1 cellular context compared by ENCODE assay signal in genomic region chr10:7956508-7956907, GRCh38.
TF ChIP-seq lines count a peak whose summit lies in the region.

No MANE protein-coding gene starts in this region.

TF ChIP-seq in GM12878, 131 proteins besides CTCF, POLR2A, EP300 and RAD21 (continued from another document):
- TF ChIP-seq SKIL (IDR thresholded peaks at IDR 0.05; ENCODE audit: low read depth, poor library complexity, severe bottlenecking): peak; percentile 88
- TF ChIP-seq NBN (IDR thresholded peaks at IDR 0.05): no peak
- TF ChIP-seq MYB (IDR thresholded peaks at IDR 0.05; ENCODE audit: borderline replicate concordance, low read depth, low read length): no peak
- peak; percentile 70; the same call in 1 of the 2 replicates for TF ChIP-seq MEF2A (IDR thresholded peaks at IDR 0.05; ENCODE audit: insufficient read depth, low read depth, low read length)
- TF ChIP-seq HDGF (IDR thresholded peaks at IDR 0.05): no peak
- no peak for TF ChIP-seq CHD2 (IDR thresholded peaks at IDR 0.05; ENCODE audit: borderline replicate concordance, low read depth, low read length)
- TF ChIP-seq HDAC2 (IDR thresholded peaks at IDR 0.05): no peak
- TF ChIP-seq, protein P1, sequence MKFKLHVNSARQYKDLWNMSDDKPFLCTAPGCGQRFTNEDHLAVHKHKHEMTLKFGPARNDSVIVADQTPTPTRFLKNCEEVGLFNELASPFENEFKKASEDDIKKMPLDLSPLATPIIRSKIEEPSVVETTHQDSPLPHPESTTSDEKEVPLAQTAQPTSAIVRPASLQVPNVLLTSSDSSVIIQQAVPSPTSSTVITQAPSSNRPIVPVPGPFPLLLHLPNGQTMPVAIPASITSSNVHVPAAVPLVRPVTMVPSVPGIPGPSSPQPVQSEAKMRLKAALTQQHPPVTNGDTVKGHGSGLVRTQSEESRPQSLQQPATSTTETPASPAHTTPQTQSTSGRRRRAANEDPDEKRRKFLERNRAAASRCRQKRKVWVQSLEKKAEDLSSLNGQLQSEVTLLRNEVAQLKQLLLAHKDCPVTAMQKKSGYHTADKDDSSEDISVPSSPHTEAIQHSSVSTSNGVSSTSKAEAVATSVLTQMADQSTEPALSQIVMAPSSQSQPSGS (IDR thresholded peaks at IDR 0.05; ENCODE audit: low read length): peak; percentile 42; the same call in 1 of the 2 replicates
- TF ChIP-seq, protein P2, sequence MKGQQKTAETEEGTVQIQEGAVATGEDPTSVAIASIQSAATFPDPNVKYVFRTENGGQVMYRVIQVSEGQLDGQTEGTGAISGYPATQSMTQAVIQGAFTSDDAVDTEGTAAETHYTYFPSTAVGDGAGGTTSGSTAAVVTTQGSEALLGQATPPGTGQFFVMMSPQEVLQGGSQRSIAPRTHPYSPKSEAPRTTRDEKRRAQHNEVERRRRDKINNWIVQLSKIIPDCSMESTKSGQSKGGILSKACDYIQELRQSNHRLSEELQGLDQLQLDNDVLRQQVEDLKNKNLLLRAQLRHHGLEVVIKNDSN (IDR thresholded peaks at IDR 0.05; ENCODE audit: borderline replicate concordance, extremely low read length, insufficient read depth, low read depth, low read length): no peak
- TF ChIP-seq CBX5 (IDR thresholded peaks at IDR 0.05; ENCODE audit: low read depth): no peak
- TF ChIP-seq NFIC (IDR thresholded peaks at IDR 0.05; ENCODE audit: low read depth, low read length): peak; percentile 25; the same call in 1 of the 2 replicates
- TF ChIP-seq SRF (IDR thresholded peaks at IDR 0.05; ENCODE audit: low read depth in 2 of 2, low read length in 2 of 2): 0 out of 4 replicates have a peak, but pooled peaks of 1 of the 2 experiments have one; percentile 15
- TF ChIP-seq, protein P3, sequence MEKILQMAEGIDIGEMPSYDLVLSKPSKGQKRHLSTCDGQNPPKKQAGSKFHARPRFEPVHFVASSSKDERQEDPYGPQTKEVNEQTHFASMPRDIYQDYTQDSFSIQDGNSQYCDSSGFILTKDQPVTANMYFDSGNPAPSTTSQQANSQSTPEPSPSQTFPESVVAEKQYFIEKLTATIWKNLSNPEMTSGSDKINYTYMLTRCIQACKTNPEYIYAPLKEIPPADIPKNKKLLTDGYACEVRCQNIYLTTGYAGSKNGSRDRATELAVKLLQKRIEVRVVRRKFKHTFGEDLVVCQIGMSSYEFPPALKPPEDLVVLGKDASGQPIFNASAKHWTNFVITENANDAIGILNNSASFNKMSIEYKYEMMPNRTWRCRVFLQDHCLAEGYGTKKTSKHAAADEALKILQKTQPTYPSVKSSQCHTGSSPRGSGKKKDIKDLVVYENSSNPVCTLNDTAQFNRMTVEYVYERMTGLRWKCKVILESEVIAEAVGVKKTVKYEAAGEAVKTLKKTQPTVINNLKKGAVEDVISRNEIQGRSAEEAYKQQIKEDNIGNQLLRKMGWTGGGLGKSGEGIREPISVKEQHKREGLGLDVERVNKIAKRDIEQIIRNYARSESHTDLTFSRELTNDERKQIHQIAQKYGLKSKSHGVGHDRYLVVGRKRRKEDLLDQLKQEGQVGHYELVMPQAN (conservative IDR thresholded peaks at IDR 0.05): no peak
- TF ChIP-seq, protein P4, sequence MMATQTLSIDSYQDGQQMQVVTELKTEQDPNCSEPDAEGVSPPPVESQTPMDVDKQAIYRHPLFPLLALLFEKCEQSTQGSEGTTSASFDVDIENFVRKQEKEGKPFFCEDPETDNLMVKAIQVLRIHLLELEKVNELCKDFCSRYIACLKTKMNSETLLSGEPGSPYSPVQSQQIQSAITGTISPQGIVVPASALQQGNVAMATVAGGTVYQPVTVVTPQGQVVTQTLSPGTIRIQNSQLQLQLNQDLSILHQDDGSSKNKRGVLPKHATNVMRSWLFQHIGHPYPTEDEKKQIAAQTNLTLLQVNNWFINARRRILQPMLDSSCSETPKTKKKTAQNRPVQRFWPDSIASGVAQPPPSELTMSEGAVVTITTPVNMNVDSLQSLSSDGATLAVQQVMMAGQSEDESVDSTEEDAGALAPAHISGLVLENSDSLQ (IDR thresholded peaks at IDR 0.05): no peak
- TF ChIP-seq RAD51 (IDR thresholded peaks at IDR 0.05): no peak
- no peak for TF ChIP-seq ASH2L (IDR thresholded peaks at IDR 0.05; ENCODE audit: borderline replicate concordance, low read depth)
- TF ChIP-seq RBBP5 (conservative IDR thresholded peaks at IDR 0.05): no peak
- no peak for TF ChIP-seq CBFB (IDR thresholded peaks at IDR 0.05; ENCODE audit: low read depth)
- peak; percentile 40 for TF ChIP-seq JUNB (IDR thresholded peaks at IDR 0.05)
- TF ChIP-seq, protein P5, sequence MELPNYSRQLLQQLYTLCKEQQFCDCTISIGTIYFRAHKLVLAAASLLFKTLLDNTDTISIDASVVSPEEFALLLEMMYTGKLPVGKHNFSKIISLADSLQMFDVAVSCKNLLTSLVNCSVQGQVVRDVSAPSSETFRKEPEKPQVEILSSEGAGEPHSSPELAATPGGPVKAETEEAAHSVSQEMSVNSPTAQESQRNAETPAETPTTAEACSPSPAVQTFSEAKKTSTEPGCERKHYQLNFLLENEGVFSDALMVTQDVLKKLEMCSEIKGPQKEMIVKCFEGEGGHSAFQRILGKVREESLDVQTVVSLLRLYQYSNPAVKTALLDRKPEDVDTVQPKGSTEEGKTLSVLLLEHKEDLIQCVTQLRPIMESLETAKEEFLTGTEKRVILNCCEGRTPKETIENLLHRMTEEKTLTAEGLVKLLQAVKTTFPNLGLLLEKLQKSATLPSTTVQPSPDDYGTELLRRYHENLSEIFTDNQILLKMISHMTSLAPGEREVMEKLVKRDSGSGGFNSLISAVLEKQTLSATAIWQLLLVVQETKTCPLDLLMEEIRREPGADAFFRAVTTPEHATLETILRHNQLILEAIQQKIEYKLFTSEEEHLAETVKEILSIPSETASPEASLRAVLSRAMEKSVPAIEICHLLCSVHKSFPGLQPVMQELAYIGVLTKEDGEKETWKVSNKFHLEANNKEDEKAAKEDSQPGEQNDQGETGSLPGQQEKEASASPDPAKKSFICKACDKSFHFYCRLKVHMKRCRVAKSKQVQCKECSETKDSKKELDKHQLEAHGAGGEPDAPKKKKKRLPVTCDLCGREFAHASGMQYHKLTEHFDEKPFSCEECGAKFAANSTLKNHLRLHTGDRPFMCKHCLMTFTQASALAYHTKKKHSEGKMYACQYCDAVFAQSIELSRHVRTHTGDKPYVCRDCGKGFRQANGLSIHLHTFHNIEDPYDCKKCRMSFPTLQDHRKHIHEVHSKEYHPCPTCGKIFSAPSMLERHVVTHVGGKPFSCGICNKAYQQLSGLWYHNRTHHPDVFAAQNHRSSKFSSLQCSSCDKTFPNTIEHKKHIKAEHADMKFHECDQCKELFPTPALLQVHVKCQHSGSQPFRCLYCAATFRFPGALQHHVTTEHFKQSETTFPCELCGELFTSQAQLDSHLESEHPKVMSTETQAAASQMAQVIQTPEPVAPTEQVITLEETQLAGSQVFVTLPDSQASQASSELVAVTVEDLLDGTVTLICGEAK (IDR thresholded peaks at IDR 0.05; ENCODE audit: borderline replicate concordance): no peak
- TF ChIP-seq SMAD5 (IDR thresholded peaks at IDR 0.05; ENCODE audit: low read depth): no peak
